28 cellular contexts compared by ENCODE assay signal in the genomic region with DNA sequence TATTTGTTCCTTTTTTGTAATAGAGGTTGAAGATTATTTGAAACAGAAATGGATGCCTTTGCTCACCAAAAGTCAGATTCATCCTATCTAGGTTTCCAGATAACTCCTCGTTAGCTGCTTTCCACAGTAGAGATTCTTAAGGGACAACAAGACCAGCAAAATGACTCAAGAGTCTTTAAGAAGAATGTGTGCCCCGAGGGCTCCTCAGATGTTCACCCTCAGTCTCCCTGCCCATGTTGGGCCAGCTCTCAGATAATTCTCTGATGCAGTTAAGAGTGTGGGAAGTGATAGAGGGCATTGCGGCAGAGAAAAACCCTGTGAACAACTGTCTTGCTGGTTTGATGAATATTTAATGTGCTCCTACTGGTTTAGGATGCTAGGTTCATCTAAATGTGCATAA.
"Had no signal": no experiment of that assay in that cellular context is flagged by ENCODE, and none has a peak within 500 bp of the region (broad histone marks: within the 10 kb centered on the region; RNA-seq: fewer than 3 reads in every experiment).

No MANE protein-coding gene starts in this region.

- H3K4me3 Mint-ChIP-seq: immature natural killer cell; memory B cell; naive thymus-derived CD4-positive, alpha-beta T cell; nephron progenitor cell; stimulated activated memory B cell treated with anti-CD40 and anti-IgM and Interleukin-4, amounts not matched to agents 10 μg/mL and 1 μg/mL and 100 μg/mL, for 72 hours had no signal

- ATAC-seq: foreskin keratinocyte; gastroesophageal sphincter; naive thymus-derived CD4-positive, alpha-beta T cell; psoas muscle; right cardiac atrium; stimulated activated memory B cell treated with anti-CD40 and anti-IgM and Interleukin-4, amounts not matched to agents 10 μg/mL and 1 μg/mL and 100 μg/mL, for 72 hours; stimulated activated naive CD8-positive, alpha-beta T cell treated with anti-CD3 and anti-CD28 coated beads, Interleukin-15, Interleukin-2, amounts not matched to agents 100 U/mL and 50 U/mL, for 24 hours had no signal

- H3K4me1 Mint-ChIP-seq: immature natural killer cell; memory B cell; naive thymus-derived CD4-positive, alpha-beta T cell; stimulated activated memory B cell treated with anti-CD40 and anti-IgM and Interleukin-4, amounts not matched to agents 10 μg/mL and 1 μg/mL and 100 μg/mL, for 72 hours had no signal

- H3K27me3 ChIP-seq: esophagus muscularis mucosa, foreskin keratinocyte, gastroesophageal sphincter, ovary, sigmoid colon, spleen, testis, tibial artery, upper lobe of left lung, uterus had no signal

- H3K27ac ChIP-seq: esophagus muscularis mucosa, foreskin keratinocyte, ovary, psoas muscle, spleen, upper lobe of left lung, uterus had no signal

- DNase-seq: dermis blood vessel endothelial cell; effector memory CD4-positive, alpha-beta T cell; foreskin keratinocyte; hypothalamus; immature natural killer cell; midbrain; naive thymus-derived CD4-positive, alpha-beta T cell; nephron progenitor cell; nucleus accumbens; ovary; posterior cingulate gyrus; psoas muscle; right cardiac atrium; sigmoid colon; spleen; stimulated activated CD4-positive, alpha-beta T cell treated with anti-CD3 and anti-CD28 coated beads, Interleukin-4, amount 100 ng/mL, for 4 hours; stimulated activated naive CD8-positive, alpha-beta T cell treated with anti-CD3 and anti-CD28 coated beads, Interleukin-15, Interleukin-2, amounts not matched to agents 100 U/mL and 50 U/mL, for 24 hours; substantia nigra; testis; tibial artery; upper lobe of left lung; uterus had no signal

- H3K4me3 ChIP-seq: coronary artery, esophagus muscularis mucosa, gastroesophageal sphincter, lung, ovary, psoas muscle, sigmoid colon, spleen, testis, tibial artery, upper lobe of left lung, uterus had no signal

- H3K9me3 ChIP-seq: esophagus muscularis mucosa, gastroesophageal sphincter, ovary, psoas muscle, sigmoid colon, spleen, testis, tibial artery, upper lobe of left lung, uterus had no signal

- H3K27me3 Mint-ChIP-seq: stimulated activated memory B cell treated with anti-CD40 and anti-IgM and Interleukin-4, amounts not matched to agents 10 μg/mL and 1 μg/mL and 100 μg/mL, for 72 hours had no signal

- H3K4me1 ChIP-seq: foreskin keratinocyte had no signal

- H3K36me3 Mint-ChIP-seq: naive thymus-derived CD4-positive, alpha-beta T cell; stimulated activated memory B cell treated with anti-CD40 and anti-IgM and Interleukin-4, amounts not matched to agents 10 μg/mL and 1 μg/mL and 100 μg/mL, for 72 hours had no signal

- H3K27ac Mint-ChIP-seq: immature natural killer cell; memory B cell; naive thymus-derived CD4-positive, alpha-beta T cell; stimulated activated memory B cell treated with anti-CD40 and anti-IgM and Interleukin-4, amounts not matched to agents 10 μg/mL and 1 μg/mL and 100 μg/mL, for 72 hours had no signal

- H3K9me3 Mint-ChIP-seq: memory B cell, nephron progenitor cell had no signal

- H3K36me3 ChIP-seq: esophagus muscularis mucosa, gastroesophageal sphincter, ovary, sigmoid colon, spleen, tibial artery, upper lobe of left lung, uterus had no signal
